In genomic region chr10:113094114-113094486, GRCh38 we compare ENCODE assay signal across 9 cellular contexts.
DNase-seq lines count a peak whose midpoint lies in the region; ATAC-seq and TF ChIP-seq lines count a peak whose summit lies in the region.
"Had no signal": no experiment of that assay in that cellular context is flagged by ENCODE, and none has a peak within 500 bp of the region (broad histone marks: within the 10 kb centered on the region; RNA-seq: fewer than 3 reads in every experiment).

No MANE protein-coding gene starts in this region.

- H3K9me3 ChIP-seq in gastroesophageal sphincter = no peaks in the 10 kb centered on the region

- TF ChIP-seq EP300 in gastroesophageal sphincter (IDR thresholded peaks at IDR 0.05) = no peak

- intact Hi-C loops in natural killer cell (cut with micrococcal nuclease) = no loop called here

- no peaks in the 10 kb centered on the region for H3K27me3 ChIP-seq in gastroesophageal sphincter

- peaks cover 0 to 14% of the 10 kb centered on the region in 2 donors for H3K36me3 ChIP-seq in gastroesophageal sphincter

- peaks cover 0 to 43% (median 0%) of the 10 kb centered on the region in 3 donors for H3K4me1 ChIP-seq in gastroesophageal sphincter

- POLR2A ChIA-PET in activated CD8-positive, alpha-beta T cell treated with anti-CD3 and anti-CD28 coated beads, Interleukin-2, amount 10 ng/mL, durations not matched to agents 7 days and 5 days (lab: Charles Lee) = interaction anchor here (0.8 kb wide), 1 partner anchor 648 kb away, joined by 3 read pairs; the partner anchor contains the start of gene ZDHHC6

- ATAC-seq in GM18868 (IDR thresholded peaks at IDR 0.05; ENCODE audit: unreplicated experiment) (peak; percentile 76), HG03342 (IDR thresholded peaks at IDR 0.05; ENCODE audit: unreplicated experiment) (peak; percentile 56), natural killer cell (peak; percentile 31 to 51 (median 50)), HG02571 (IDR thresholded peaks at IDR 0.05; ENCODE audit: unreplicated experiment) (no peak), gastroesophageal sphincter (no peak)
- ATAC-seq in activated CD8-positive, alpha-beta T cell treated with anti-CD3 and anti-CD28 coated beads, Interleukin-2, amount 10 ng/mL, durations not matched to agents 7 days and 5 days = peak; percentile 63

- H3K27ac Mint-ChIP-seq in activated CD8-positive, alpha-beta T cell treated with anti-CD3 and anti-CD28 coated beads, Interleukin-2, amount 10 ng/mL, durations not matched to agents 7 days and 5 days = peak overlapping the region; percentile 47
- peak overlapping the region; percentile 43 to 78 for H3K27ac Mint-ChIP-seq in natural killer cell

- H3K27me3 Mint-ChIP-seq in activated CD8-positive, alpha-beta T cell treated with anti-CD3 and anti-CD28 coated beads, Interleukin-2, amount 10 ng/mL, durations not matched to agents 7 days and 5 days (ENCODE audit: low read depth) = no peaks in the 10 kb centered on the region
- no peaks in the 10 kb centered on the region for H3K27me3 Mint-ChIP-seq in natural killer cell (ENCODE audit: low read depth in 2 of 2)

- no peak for DNase-seq in activated CD8-positive, alpha-beta T cell treated with anti-CD3 and anti-CD28 coated beads, Interleukin-2, amount 10 ng/mL, durations not matched to agents 7 days and 5 days
- no peak for DNase-seq in natural killer cell
- no peak for DNase-seq in HUDEP-2 (lab: John Stamatoyannopoulos, UW; ENCODE audit: unreplicated experiment in 76 of 76)
- DNase-seq in globus pallidus (ENCODE audit: low spot score) = no peak

- H3K36me3 Mint-ChIP-seq in activated CD8-positive, alpha-beta T cell treated with anti-CD3 and anti-CD28 coated beads, Interleukin-2, amount 10 ng/mL, durations not matched to agents 7 days and 5 days (ENCODE audit: low read depth) = peaks cover 5% of the 10 kb centered on the region
- no peaks in the 10 kb centered on the region for H3K36me3 Mint-ChIP-seq in natural killer cell

- H3K9me3 Mint-ChIP-seq in activated CD8-positive, alpha-beta T cell treated with anti-CD3 and anti-CD28 coated beads, Interleukin-2, amount 10 ng/mL, durations not matched to agents 7 days and 5 days (ENCODE audit: insufficient read depth) = peaks cover 13% of the 10 kb centered on the region
- no peaks in the 10 kb centered on the region for H3K9me3 Mint-ChIP-seq in natural killer cell

- H3K4me3 ChIP-seq in gastroesophageal sphincter = no peak overlapping the region
- H3K4me3 ChIP-seq: coronary artery had no signal

- WGBS in gastroesophageal sphincter (ENCODE audit: low coverage in 1 of 2), 2 donors = 73 to 83% methylated on average over 3 of the region's 3 CpGs

- TF ChIP-seq CTCF in natural killer cell (IDR thresholded peaks at IDR 0.05) = no peak
- TF ChIP-seq CTCF in gastroesophageal sphincter (IDR thresholded peaks at IDR 0.05) = no peak

- H3K27ac ChIP-seq in gastroesophageal sphincter = no peak overlapping the region
- H3K27ac ChIP-seq: coronary artery had no signal

- no peak for TF ChIP-seq POLR2A in gastroesophageal sphincter (IDR thresholded peaks at IDR 0.05)

- peaks cover 16% of the 10 kb centered on the region for H3K4me1 Mint-ChIP-seq in activated CD8-positive, alpha-beta T cell treated with anti-CD3 and anti-CD28 coated beads, Interleukin-2, amount 10 ng/mL, durations not matched to agents 7 days and 5 days (ENCODE audit: low read depth)
- peaks cover 14 to 25% of the 10 kb centered on the region in 2 donors for H3K4me1 Mint-ChIP-seq in natural killer cell

- no peak overlapping the region for H3K4me3 Mint-ChIP-seq in activated CD8-positive, alpha-beta T cell treated with anti-CD3 and anti-CD28 coated beads, Interleukin-2, amount 10 ng/mL, durations not matched to agents 7 days and 5 days
- H3K4me3 Mint-ChIP-seq in natural killer cell = peak overlapping the region; percentile 18

- CTCF ChIA-PET in activated CD8-positive, alpha-beta T cell treated with anti-CD3 and anti-CD28 coated beads, Interleukin-2, amount 10 ng/mL, durations not matched to agents 7 days and 5 days (lab: Charles Lee) = no interaction called here

Comparison
In these comparisons a context has a peak if more than half of its experiments do, and no peak if none do; other contexts are left out.
1. ATAC-seq: peak in GM18868 (single experiment), HG03342 (single experiment), activated CD8-positive, alpha-beta T cell treated with anti-CD3 and anti-CD28 coated beads, Interleukin-2, amount 10 ng/mL, durations not matched to agents 7 days and 5 days (single experiment) and natural killer cell (3 of 3); none in HG02571 (single experiment) and gastroesophageal sphincter (single experiment).